21 cellular contexts compared by ENCODE assay signal in the genomic region with DNA sequence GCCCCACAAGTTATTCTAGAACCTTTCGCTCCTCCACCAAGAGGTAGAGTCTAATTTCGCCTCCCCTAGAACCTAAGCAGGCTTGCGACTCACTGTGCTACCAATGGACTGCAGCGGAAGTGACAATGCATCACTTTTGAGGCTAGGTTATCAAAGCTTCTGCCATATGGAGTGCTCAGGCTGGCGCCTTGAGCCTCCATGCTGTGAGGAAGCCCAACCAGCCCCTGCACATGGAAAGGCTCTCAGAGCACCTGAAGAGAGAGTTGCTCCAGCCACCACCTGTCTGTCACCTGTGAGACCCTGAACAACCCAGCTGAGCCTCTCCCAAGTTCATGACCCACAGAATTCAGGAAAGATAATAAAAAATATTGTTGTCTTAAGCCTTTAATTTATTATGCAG.
"Had no signal": no experiment of that assay in that cellular context is flagged by ENCODE, and none has a peak within 500 bp of the region (broad histone marks: within the 10 kb centered on the region; RNA-seq: fewer than 3 reads in every experiment).

No MANE protein-coding gene starts in this region.

- ATAC-seq: effector memory CD8-positive, alpha-beta T cell; gastroesophageal sphincter; left cardiac atrium; psoas muscle; right lobe of liver; stimulated activated naive B cell treated with anti-CD40 and anti-IgM and Interleukin-4, amounts not matched to agents 10 μg/mL and 1 μg/mL and 100 μg/mL, for 72 hours; stimulated activated naive CD8-positive, alpha-beta T cell treated with anti-CD3 and anti-CD28 coated beads, Interleukin-15, amount 100 ng/mL, for 72 hours had no signal

- H3K27me3 ChIP-seq: esophagus squamous epithelium, hepatocyte, right lobe of liver, testis had no signal

- H3K9me3 ChIP-seq: psoas muscle, right lobe of liver, testis had no signal

- H3K4me3 ChIP-seq: esophagus squamous epithelium, gastroesophageal sphincter, hepatocyte, left ventricle myocardium inferior, lung, psoas muscle, right lobe of liver, testis had no signal

- H3K27ac ChIP-seq: epithelial cell of prostate, esophagus squamous epithelium, hepatocyte, left ventricle myocardium inferior, psoas muscle, right lobe of liver, testis had no signal

- DNase-seq: effector memory CD8-positive, alpha-beta T cell; esophagus squamous epithelium; foreskin fibroblast; kidney; left cardiac atrium; left ventricle myocardium inferior; mesenchymal stem cell; naive B cell; psoas muscle; retina; stimulated activated CD4-positive, alpha-beta T cell treated with anti-CD3 and anti-CD28 coated beads, Interleukin-2, amount 100 ng/mL, for 24 hours; stimulated activated CD4-positive, alpha-beta T cell treated with anti-CD3 and anti-CD28 coated beads, Interleukin-4, amount 100 ng/mL, for 4 hours; stimulated activated naive B cell treated with anti-CD40 and anti-IgM and Interleukin-4, amounts not matched to agents 10 μg/mL and 1 μg/mL and 100 μg/mL, for 72 hours; stimulated activated naive CD8-positive, alpha-beta T cell treated with anti-CD3 and anti-CD28 coated beads, Interleukin-15, amount 100 ng/mL, for 72 hours; testis; trophoblast cell had no signal

- H3K36me3 ChIP-seq: esophagus squamous epithelium, gastroesophageal sphincter, left ventricle myocardium inferior, right lobe of liver had no signal
